Comparison of ENCODE assay signal across 11 cellular contexts in the genomic region with DNA sequence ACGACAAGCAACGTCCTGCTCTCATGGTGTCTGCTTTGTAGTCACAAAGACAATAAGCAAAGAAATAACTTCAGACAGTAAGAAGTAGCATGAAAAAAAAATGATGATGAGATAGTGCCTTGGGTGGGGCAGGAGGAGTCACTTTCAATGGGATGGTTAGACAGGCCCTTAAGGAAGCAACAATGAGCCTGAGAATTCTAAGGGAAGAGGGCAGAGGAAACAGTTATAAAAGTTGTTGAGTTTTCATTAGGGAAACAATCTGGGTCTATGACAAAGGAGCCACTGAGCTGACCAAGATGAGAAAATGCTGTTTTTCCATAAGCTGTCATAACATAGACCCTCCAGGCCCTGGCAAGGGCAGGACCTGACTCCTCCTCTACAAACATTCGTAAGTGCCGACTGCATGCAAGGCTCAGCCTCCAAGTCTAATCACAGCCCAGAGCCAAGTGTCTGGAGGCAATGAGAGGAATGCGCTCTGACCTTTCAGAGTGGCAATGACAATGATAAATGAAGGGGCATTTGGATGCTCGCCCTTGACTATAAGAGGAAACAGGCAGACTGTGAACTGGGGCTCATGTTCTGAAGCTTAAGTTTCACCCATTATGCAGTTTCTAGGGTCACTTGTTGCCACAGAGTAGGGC. TPM values are rescaled to one million over a fixed set of nuclear protein-coding genes. Genes with fewer than 3 reads are reported as not detected.
A peak's percentile ranks its signal among the peaks of the same experiment; 100 is the strongest.
DNase-seq lines count a peak whose midpoint lies in the region; ATAC-seq and TF ChIP-seq lines count a peak whose summit lies in the region.
"Had no signal": no experiment of that assay in that cellular context is flagged by ENCODE, and none has a peak within 500 bp of the region (broad histone marks: within the 10 kb centered on the region; RNA-seq: fewer than 3 reads in every experiment).

No MANE protein-coding gene starts in this region.

- in situ Hi-C loops in ACHN (cut with HindIII; ENCODE audit: low pct_ligation_motif_present, low pct_unique_long_range_greater_than_20kb, low sequenced_read_pairs) = no loop called here

- intact Hi-C loops in heart left ventricle (cut with DNase I) (loop anchor here in 2 of 10 donors (2.0 to 5.0 kb wide), 2 partner anchors 20 to 43 kb away; partner anchors contain the start of gene PPP1R3C (in 1 of the 2)), sigmoid colon (cut with DNase I) (loop anchor here (2.0 kb wide), 1 partner anchor 44 kb away; the partner anchor contains the start of gene PPP1R3C)

- H3K4me1 ChIP-seq in heart left ventricle (peaks cover 6 to 74% (median 62%) of the 10 kb centered on the region in 12 donors), sigmoid colon (peaks cover 2 to 67% (median 62%) of the 10 kb centered on the region in 4 donors)

- DNase-seq in GM03348 (ENCODE audit: low spot score) (peak; percentile 48), amniotic epithelial cell (ENCODE audit: low read depth) (peak; percentile 72), heart left ventricle (peak in 4 of 5 donors; percentile 69 to 83 (median 72)), sigmoid colon (peak; percentile 76), NCI-H146 treated with DMSO at 0.1 percent for 48 hours (lab: John Stamatoyannopoulos, UW; ENCODE audit: unreplicated experiment) (no peak), ACHN (no peak), LoVo (ENCODE audit: low spot score) (no peak)
- DNase-seq: activated CD4-positive, alpha-beta T cell treated with anti-CD3 and anti-CD28 coated beads, Interleukin-2, amount 10 ng/mL, durations not matched to agents 7 days and 5 days; CD4-positive, alpha-beta T cell; NCI-H146 had no signal

- TF ChIP-seq CTCF in heart left ventricle (IDR thresholded peaks at IDR 0.05) (no peak), sigmoid colon (IDR thresholded peaks at IDR 0.05) (no peak)

- no peaks in the 10 kb centered on the region for H3K27me3 ChIP-seq in heart left ventricle
- H3K27me3 ChIP-seq in sigmoid colon = no peaks in the 10 kb centered on the region

- H3K27ac ChIP-seq in heart left ventricle (peak overlapping the region; percentile 63 to 96 (median 88)), sigmoid colon (peak overlapping the region; percentile 85 to 95 (median 90))

- ATAC-seq in heart left ventricle (peak; percentile 73 to 85 (median 75)), GM18873 (IDR thresholded peaks at IDR 0.05; ENCODE audit: low FRiP score, unreplicated experiment) (no peak)

- H3K4me3 ChIP-seq in heart left ventricle = no peak overlapping the region
- H3K4me3 ChIP-seq in sigmoid colon = no peak overlapping the region

- no peaks in the 10 kb centered on the region for H3K36me3 ChIP-seq in heart left ventricle
- H3K36me3 ChIP-seq in sigmoid colon = no peaks in the 10 kb centered on the region

- peak in 1 of 4 donors; percentile 65 for TF ChIP-seq EP300 in sigmoid colon (IDR thresholded peaks at IDR 0.05)

- no peak for TF ChIP-seq POLR2A in heart left ventricle (IDR thresholded peaks at IDR 0.05)
- no peak for TF ChIP-seq POLR2A in sigmoid colon (IDR thresholded peaks at IDR 0.05)

- no peaks in the 10 kb centered on the region for H3K9me3 ChIP-seq in heart left ventricle
- no peaks in the 10 kb centered on the region for H3K9me3 ChIP-seq in sigmoid colon

- 52 to 58% (median 54%) methylated on average over 6 of the region's 6 CpGs for WGBS in heart left ventricle, 4 donors
- WGBS in sigmoid colon, 2 donors = 74 to 77% methylated on average over 6 of the region's 6 CpGs

RNA-seq across cellular contexts. Expression of gene PPP1R3C, which starts 43.7 kb away (rescaled TPM):
- 100 to 1,000 TPM in 7 of 9 donors, 10 to 100 TPM in 2; 38.0 to 270 (median 150) TPM for total RNA-seq in heart left ventricle
- 10 to 100 TPM; 35.4 to 82.6 TPM for polyA plus RNA-seq in heart left ventricle
- 10 to 100 TPM; 23.7 to 40.0 (median 34.4) TPM for total RNA-seq in sigmoid colon
- 1 to 10 TPM; 1.9 to 4.2 (median 3.2) TPM for polyA plus RNA-seq in sigmoid colon
- total RNA-seq: activated CD4-positive, alpha-beta T cell treated with anti-CD3 and anti-CD28 coated beads, Interleukin-2, amount 10 ng/mL, durations not matched to agents 7 days and 5 days; CD4-positive, alpha-beta T cell had no signal

Comparison
In these comparisons a context has a peak if more than half of its experiments do, and no peak if none do; other contexts are left out.
1. DNase-seq: peak in GM03348 (single experiment), amniotic epithelial cell (single experiment), heart left ventricle (4 of 5) and sigmoid colon (single experiment); none in NCI-H146 treated with DMSO at 0.1 percent for 48 hours (single experiment), ACHN (single experiment) and LoVo (single experiment).